In genomic region chr6:37230104-37230503, GRCh38 we compare ENCODE assay signal across 2 cellular contexts.
TF ChIP-seq lines count a peak whose summit lies in the region.

No MANE protein-coding gene starts in this region.

TF ChIP-seq in GM23338, 12 proteins besides CTCF, POLR2A, EP300 and RAD21:
- TF ChIP-seq ZNF462 (CRISPR knock-in tag; IDR thresholded peaks at IDR 0.05) (no peak), EZH2 (IDR thresholded peaks at IDR 0.05; ENCODE audit: low read depth, unreplicated experiment) (no peak), REST (IDR thresholded peaks at IDR 0.05; ENCODE audit: unreplicated experiment) (no peak), NANOG (IDR thresholded peaks at IDR 0.05; ENCODE audit: borderline replicate concordance) (no peak), POLR2AphosphoS5 (IDR thresholded peaks at IDR 0.05; ENCODE audit: low read depth) (no peak), ZNF331 (CRISPR knock-in tag; IDR thresholded peaks at IDR 0.05; ENCODE audit: low read depth) (no peak), CREB1 (CRISPR knock-in tag; IDR thresholded peaks at IDR 0.05; ENCODE audit: low read depth) (no peak), ZNF114 (CRISPR knock-in tag; IDR thresholded peaks at IDR 0.05) (no peak), EZH2phosphoT487 (IDR thresholded peaks at IDR 0.05; ENCODE audit: unreplicated experiment) (no peak), ETS1 (IDR thresholded peaks at IDR 0.05) (no peak), STAT1 (IDR thresholded peaks at IDR 0.05; ENCODE audit: unreplicated experiment) (no peak), JUNB (IDR thresholded peaks at IDR 0.05; ENCODE audit: unreplicated experiment) (no peak)

TF ChIP-seq in K562, 482 proteins besides CTCF, POLR2A, EP300 and RAD21:
- TF ChIP-seq ARID3B (CRISPR knock-in tag; IDR thresholded peaks at IDR 0.05; ENCODE audit: borderline replicate concordance) (no peak), TEAD2 (tag; IDR thresholded peaks at IDR 0.05) (no peak), THRA (IDR thresholded peaks at IDR 0.05) (no peak), ZNF79 (CRISPR knock-in tag; IDR thresholded peaks at IDR 0.05; ENCODE audit: low read depth) (no peak), SAP30 (IDR thresholded peaks at IDR 0.05; ENCODE audit: borderline replicate concordance, insufficient read depth, low read depth, low read length, poor library complexity, severe bottlenecking) (no peak)
